ENCODE assay signal across 8 cellular contexts in the genomic region with DNA sequence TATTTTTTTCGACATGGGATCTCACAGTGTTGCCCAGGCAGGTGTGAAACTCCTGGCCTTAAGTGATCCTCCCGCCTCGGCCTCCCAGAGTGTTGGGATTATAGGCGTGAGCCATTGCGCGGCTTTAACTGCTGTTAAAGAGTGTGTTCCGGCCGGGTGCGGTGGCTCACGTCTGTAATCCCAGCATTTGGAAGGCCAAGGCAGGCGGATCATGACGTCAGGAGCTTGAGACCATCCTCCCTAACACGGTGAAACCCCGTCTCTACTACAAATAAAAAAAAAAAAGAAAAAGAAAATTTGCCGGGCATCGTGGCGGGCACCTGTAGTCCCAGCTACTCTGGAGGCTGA. TPM values are rescaled to one million over a fixed set of nuclear protein-coding genes. Genes with fewer than 3 reads are reported as not detected.
DNase-seq lines count a peak whose midpoint lies in the region; TF ChIP-seq lines count a peak whose summit lies in the region.

No MANE protein-coding gene starts in this region.

- H3K27me3 Mint-ChIP-seq in osteocyte (ENCODE audit: unreplicated experiment), result no peaks in the 10 kb centered on the region

- H3K4me3 Mint-ChIP-seq in osteocyte (ENCODE audit: unreplicated experiment), result peak overlapping the region; percentile 92

- peak; percentile 68 for DNase-seq in Daoy (ENCODE audit: low read depth)
- peak; percentile 5 for DNase-seq in NCI-H82 treated with DMSO at 0.1 percent for 48 hours (lab: John Stamatoyannopoulos, UW; ENCODE audit: unreplicated experiment)
- DNase-seq in epithelial cell of esophagus (ENCODE audit: low read depth), result peak; percentile 29
- peak; percentile 69 for DNase-seq in osteocyte (ENCODE audit: extremely low spot score, unreplicated experiment)
- DNase-seq in NCI-H146 (lab: John Stamatoyannopoulos, UW), result no peak
- no peak for DNase-seq in hypothalamus (lab: John Stamatoyannopoulos, UW)
- DNase-seq in NCI-H2171 treated with DMSO at 0.1 percent for 48 hours (lab: John Stamatoyannopoulos, UW), result no peak
- DNase-seq in DMS114 treated with DMSO at 0.1 percent for 48 hours (lab: John Stamatoyannopoulos, UW; ENCODE audit: unreplicated experiment), result no peak

- H3K4me1 Mint-ChIP-seq in osteocyte (ENCODE audit: unreplicated experiment), result peaks cover 23% of the 10 kb centered on the region

- TF ChIP-seq CTCF in epithelial cell of esophagus (IDR thresholded peaks at IDR 0.05; ENCODE audit: insufficient read depth, low read depth, low read length, missing control alignments), result no peak
- no peak for TF ChIP-seq CTCF in osteocyte (IDR thresholded peaks at IDR 0.05)

- peak overlapping the region; percentile 97 for H3K27ac Mint-ChIP-seq in osteocyte (ENCODE audit: unreplicated experiment)

- no peaks in the 10 kb centered on the region for H3K9me3 Mint-ChIP-seq in osteocyte (ENCODE audit: unreplicated experiment)

- peak overlapping the region; percentile 87 for H3K4me3 ChIP-seq in epithelial cell of esophagus (ENCODE audit: low read length)

- H3K36me3 Mint-ChIP-seq in osteocyte (ENCODE audit: unreplicated experiment), result peaks cover 9% of the 10 kb centered on the region

RNA-seq across cellular contexts. Expression of a gene that starts 1.1 kb away (rescaled TPM):
- 52.6 and 55.0 TPM in 2 replicates for total RNA-seq in Daoy (2014; rRNA removed; shearing (Covaris generic))
- total RNA-seq in osteocyte, result 25.3 and 25.9 TPM in 2 replicates

Comparison
In these comparisons a context has a peak if more than half of its experiments do, and no peak if none do; other contexts are left out.
1. DNase-seq: peak in Daoy (single experiment), NCI-H82 treated with DMSO at 0.1 percent for 48 hours (single experiment), epithelial cell of esophagus (single experiment) and osteocyte (single experiment); none in NCI-H146 (single experiment), hypothalamus (0 of 51), NCI-H2171 treated with DMSO at 0.1 percent for 48 hours (single experiment) and DMS114 treated with DMSO at 0.1 percent for 48 hours (single experiment).